ENCODE assay signal across 21 cellular contexts in the genomic region with DNA sequence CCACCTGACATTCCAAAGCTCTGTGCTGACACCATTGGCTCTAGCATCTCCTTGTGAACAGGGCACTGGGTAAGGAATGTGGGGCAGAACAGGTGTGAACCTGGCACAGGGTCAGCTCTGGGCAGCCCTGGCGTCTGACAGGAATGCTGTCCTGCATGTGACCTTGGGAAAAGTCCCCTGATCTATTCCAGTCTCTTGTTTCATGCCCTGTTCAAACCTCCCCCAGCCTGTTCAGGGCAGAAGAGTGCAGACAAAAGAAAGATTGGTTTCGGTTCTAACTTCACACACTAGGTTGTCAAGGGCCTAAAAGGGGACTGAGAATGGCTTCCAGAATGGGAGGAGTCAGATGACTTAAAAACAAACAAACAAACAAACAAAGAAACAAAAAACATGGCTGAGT. TPM values are rescaled to one million over a fixed set of nuclear protein-coding genes. Genes with fewer than 3 reads are reported as not detected.
"Had no signal": no experiment of that assay in that cellular context is flagged by ENCODE, and none has a peak within 500 bp of the region (broad histone marks: within the 10 kb centered on the region; RNA-seq: fewer than 3 reads in every experiment).

No MANE protein-coding gene starts in this region.

- H3K9me3 ChIP-seq: colonic mucosa, left ventricle myocardium inferior, prostate gland, thoracic aorta had no signal

- H3K27me3 ChIP-seq: colonic mucosa had no signal

- H3K36me3 ChIP-seq: colonic mucosa, left ventricle myocardium inferior, prostate gland, thoracic aorta had no signal

- H3K27ac ChIP-seq: colonic mucosa, left ventricle myocardium inferior, prostate gland, thoracic aorta had no signal

- FAIRE-seq: keratinocyte had no signal

- H3K4me1 ChIP-seq: colonic mucosa, left ventricle myocardium inferior, prostate gland had no signal

- ATAC-seq: activated T-cell treated with anti-CD3 and anti-CD28 coated beads, Interleukin-2, amount 50 U/mL, for 4 hours; natural killer cell; right cardiac atrium; stimulated activated effector memory CD8-positive, alpha-beta T cell treated with anti-CD3 and anti-CD28 coated beads, Interleukin-12 subunit alpha, Interleukin-12 subunit beta, amount 100 ng/mL, for 72 hours had no signal

- H3K4me3 ChIP-seq: colonic mucosa, left ventricle myocardium inferior, prostate gland, smooth muscle cell, thoracic aorta had no signal

- DNase-seq: activated CD4-positive, alpha-beta T cell treated with anti-CD3 and anti-CD28 coated beads, Interleukin-2, amount 50 U/mL, for 1 hour; activated CD8-positive, alpha-beta memory T cell treated with anti-CD3 and anti-CD28 coated beads, Interleukin-2, amount 50 U/mL, for 4 hours; activated naive CD4-positive, alpha-beta T cell treated with anti-CD3 and anti-CD28 coated beads for 36 hours; activated T-cell treated with anti-CD3 and anti-CD28 coated beads, Interleukin-2, amount 50 U/mL, for 4 hours; central memory CD4-positive, alpha-beta T cell; colonic mucosa; foreskin melanocyte; head of caudate nucleus; left ventricle myocardium inferior; mesenchymal stem cell; natural killer cell; nucleus accumbens; right cardiac atrium; stimulated activated CD4-positive, alpha-beta T cell treated with anti-CD3 and anti-CD28 coated beads, Interleukin-4, amount 100 ng/mL, for 24 hours; T1000 had no signal

RNA-seq across cellular contexts. Expression of gene PADI2, which starts 37.8 kb away (rescaled TPM):
- total RNA-seq: activated naive CD4-positive, alpha-beta T cell treated with anti-CD3 and anti-CD28 coated beads for 36 hours; smooth muscle cell; T-helper 1 cell treated with Interleukin-12 subunit alpha and Interleukin-12 subunit beta and Interleukin-4 antibody, amounts not matched to agents 30 ng/mL and 1 ng/mL, for 36 hours had no signal
- polyA plus RNA-seq: smooth muscle cell had no signal
